ENCODE assay signal across 7 cellular contexts in the genomic region with DNA sequence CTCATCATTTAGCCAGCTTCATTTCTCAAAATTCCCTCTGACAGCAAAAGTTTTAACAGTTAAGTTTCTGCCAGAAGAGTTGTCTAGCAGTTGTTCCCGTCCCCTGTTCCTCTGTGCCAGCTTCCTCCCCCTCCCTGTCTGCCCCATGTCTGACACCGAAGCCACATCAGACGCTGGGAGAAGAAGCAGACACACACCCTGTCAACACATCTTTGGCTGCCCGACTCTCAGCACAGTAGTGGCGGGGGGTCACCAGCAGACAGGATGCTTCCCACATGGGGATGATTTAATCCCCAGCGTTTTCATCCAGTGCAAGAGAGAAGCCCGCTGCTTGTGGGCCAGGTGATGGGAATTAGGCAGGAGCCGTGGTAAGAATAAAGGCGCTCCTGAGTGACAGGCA.
DNase-seq lines count a peak whose midpoint lies in the region; ATAC-seq and TF ChIP-seq lines count a peak whose summit lies in the region.

No MANE protein-coding gene starts in this region.

- no peaks in the 10 kb centered on the region for H3K4me1 ChIP-seq in mucosa of descending colon (ENCODE audit: low read depth)

- peaks cover 10% of the 10 kb centered on the region for H3K9me3 ChIP-seq in mucosa of descending colon

- H3K4me3 ChIP-seq in mucosa of descending colon = no peak overlapping the region

- peak; percentile 47 for ATAC-seq in mucosa of descending colon
- no peak for ATAC-seq in GM18505 (IDR thresholded peaks at IDR 0.05; ENCODE audit: unreplicated experiment)
- ATAC-seq in GM21786 (IDR thresholded peaks at IDR 0.05; ENCODE audit: unreplicated experiment) = no peak

- no peak for TF ChIP-seq POLR2A in GM18505 (IDR thresholded peaks at IDR 0.05; ENCODE audit: borderline replicate concordance, extremely low read depth, insufficient read depth, insufficient read length)

- no peaks in the 10 kb centered on the region for H3K36me3 ChIP-seq in mucosa of descending colon (ENCODE audit: low read depth)

- TF ChIP-seq CTCF in mucosa of descending colon (IDR thresholded peaks at IDR 0.05) = no peak
- TF ChIP-seq CTCF in GM10266 (IDR thresholded peaks at IDR 0.05; ENCODE audit: control insufficient read depth, insufficient read depth, low read depth, missing control alignments) = no peak

- intact Hi-C loops in mucosa of descending colon (cut with DNase I, micrococcal nuclease) = no loop called here

- peak; percentile 17 for DNase-seq in activated CD4-positive, alpha-beta T cell treated with anti-CD3 and anti-CD28 coated beads for 1 hour
- DNase-seq in astrocyte of the hippocampus (ENCODE audit: low read depth, low spot score) (peak; percentile 57), mucosa of descending colon (no peak), stromal cell of bone marrow (ENCODE audit: low read depth) (peak; percentile 10), GM10266 (ENCODE audit: extremely low spot score) (no peak)

Comparison
In these comparisons a context has a peak if more than half of its experiments do, and no peak if none do; other contexts are left out.
1. DNase-seq: peak in activated CD4-positive, alpha-beta T cell treated with anti-CD3 and anti-CD28 coated beads for 1 hour (single experiment), astrocyte of the hippocampus (single experiment) and stromal cell of bone marrow (single experiment); none in mucosa of descending colon (0 of 3) and GM10266 (single experiment).